In genomic region chr1:19582318-19582717, GRCh38 we compare ENCODE assay signal across 8 cellular contexts.
DNase-seq lines count a peak whose midpoint lies in the region; ATAC-seq and TF ChIP-seq lines count a peak whose summit lies in the region.

No MANE protein-coding gene starts in this region.

- no peak overlapping the region for H3K4me3 Mint-ChIP-seq in activated naive CD4-positive, alpha-beta T cell treated with anti-CD3 and anti-CD28 coated beads for 36 hours

- no peaks in the 10 kb centered on the region for H3K36me3 Mint-ChIP-seq in activated naive CD4-positive, alpha-beta T cell treated with anti-CD3 and anti-CD28 coated beads for 36 hours (ENCODE audit: low read depth)

- TF ChIP-seq RAD21 in HCT116 (IDR thresholded peaks at IDR 0.05; ENCODE audit: low read depth) (peak; percentile 84), SK-N-SH (IDR thresholded peaks at IDR 0.05; ENCODE audit: low read length) (peak; percentile 61)

- CTCF ChIA-PET in BJ (lab: Yijun Ruan, JAX): interaction anchor here (0.6 to 1.9 kb wide), 13 partner anchors 9 to 241 kb away, joined by 3 to 6 read pairs (median 4); no protein-coding TSS in a partner anchor
- CTCF ChIA-PET in HCT116 (lab: Charles Lee): interaction anchor here (0.6 to 2.2 kb wide), 30 partner anchors 9 to 238 kb away, joined by 3 to 14 read pairs (median 4); a partner anchor contains a TSS
- CTCF ChIA-PET in SK-N-SH (lab: Yijun Ruan, JAX): interaction anchor here (0.5 to 1.9 kb wide), 21 partner anchors 10 to 428 kb away, joined by 3 to 15 read pairs (median 3); no protein-coding TSS in a partner anchor
- CTCF ChIA-PET in activated naive CD4-positive, alpha-beta T cell treated with anti-CD3 and anti-CD28 coated beads for 36 hours (lab: Charles Lee): interaction anchor here (0.6 to 4.0 kb wide), 32 partner anchors 9 to 325 kb away, joined by 3 to 26 read pairs (median 4); no protein-coding TSS in a partner anchor

- H3K4me3 ChIP-seq in BJ (ENCODE audit: low read depth, low read length) (no peak overlapping the region), HCT116 (replicated peaks in 1 of 2; ENCODE audit: low read depth in 1 of 2, low read length in 2 of 2) (no peak overlapping the region), SK-N-SH (ENCODE audit: low read depth in 2 of 2, low read length in 1 of 2) (no peak overlapping the region; a peak in 1 of 4 replicates), hepatocyte (no peak overlapping the region)

- ATAC-seq in HCT116 (peak; percentile 98), HG03045 (IDR thresholded peaks at IDR 0.05; ENCODE audit: unreplicated experiment) (no peak), HG02678 (IDR thresholded peaks at IDR 0.05; ENCODE audit: unreplicated experiment) (no peak)

- peaks cover 11% of the 10 kb centered on the region for H3K4me1 Mint-ChIP-seq in activated naive CD4-positive, alpha-beta T cell treated with anti-CD3 and anti-CD28 coated beads for 36 hours (ENCODE audit: low read depth)

- H3K79me2 ChIP-seq in HCT116 (ENCODE audit: insufficient read depth, low read length): no peaks in the 10 kb centered on the region
- H3K79me2 ChIP-seq in SK-N-SH (ENCODE audit: insufficient read depth): no peaks in the 10 kb centered on the region
- no peaks in the 10 kb centered on the region for H3K79me2 ChIP-seq in hepatocyte

- peak; percentile 60 for TF ChIP-seq CTCF in BJ (IDR thresholded peaks at IDR 0.05; ENCODE audit: insufficient read depth, low read depth, low read length)
- peak; percentile 72 to 91 (median 86) for TF ChIP-seq CTCF in HCT116 (IDR thresholded peaks at IDR 0.05 in 2 of 3, conservative IDR thresholded peaks at IDR 0.05 in 1 of 3; ENCODE audit: borderline replicate concordance in 1 of 3, insufficient read depth in 1 of 3, low read depth in 2 of 3, low read length in 2 of 3)
- peak; percentile 71 for TF ChIP-seq CTCF in SK-N-SH (IDR thresholded peaks at IDR 0.05)
- peak; percentile 55 for TF ChIP-seq CTCF in hepatocyte (IDR thresholded peaks at IDR 0.05; ENCODE audit: poor library complexity)

- H3F3A ChIP-seq in SK-N-SH (replicated peaks; ENCODE audit: insufficient read depth): no peaks in the 10 kb centered on the region

- BruUV-seq in HCT116 (replicated peaks; lab: Mats Ljungman, UMichigan): no TSS peak

- TF ChIP-seq EP300 in SK-N-SH (IDR thresholded peaks at IDR 0.05; ENCODE audit: borderline replicate concordance in 1 of 2, low read depth in 1 of 2, low read length in 1 of 2): no peak

- H3K27ac ChIP-seq in HCT116 (ENCODE audit: low read depth, low read length) (no peak overlapping the region), SK-N-SH (ENCODE audit: low read depth in 2 of 2, low read length in 1 of 2) (no peak overlapping the region), hepatocyte (no peak overlapping the region)

- H3K36me3 ChIP-seq in BJ (ENCODE audit: control insufficient read depth, insufficient read depth, low read length) (no peaks in the 10 kb centered on the region), HCT116 (ENCODE audit: control insufficient read depth in 1 of 2, insufficient read depth in 2 of 2, low read length in 2 of 2) (no peaks in the 10 kb centered on the region), SK-N-SH (replicated peaks in 1 of 2; ENCODE audit: control insufficient read depth in 1 of 2, insufficient read depth in 2 of 2, low read length in 1 of 2) (no peaks in the 10 kb centered on the region), hepatocyte (replicated peaks; ENCODE audit: insufficient read depth, low read depth) (no peaks in the 10 kb centered on the region)

- H4K20me1 ChIP-seq in HCT116 (ENCODE audit: insufficient read depth) (no peaks in the 10 kb centered on the region), SK-N-SH (ENCODE audit: insufficient read depth) (no peaks in the 10 kb centered on the region), hepatocyte (ENCODE audit: insufficient read depth, poor library complexity, severe bottlenecking) (no peaks in the 10 kb centered on the region)

- DNase-seq in BJ (ENCODE audit: low read depth) (no peak), HCT116 (ENCODE audit: low read depth, low spot score) (peak; percentile 60), SK-N-SH (peak; percentile 29), hepatocyte (ENCODE audit: low spot score) (peak; percentile 70)
- peak; percentile 89 for DNase-seq in activated naive CD4-positive, alpha-beta T cell treated with anti-CD3 and anti-CD28 coated beads for 36 hours
- peak; percentile 80 to 81 for DNase-seq in stimulated activated CD4-positive, alpha-beta T cell treated with anti-CD3 and anti-CD28 coated beads, Interleukin-2, amount 100 ng/mL, for 48 hours

- intact Hi-C loops in HCT116 (cut with micrococcal nuclease): loop anchor here (1.0 to 5.0 kb wide), 4 partner anchors 90 to 238 kb away; no protein-coding TSS in a partner anchor
- intact Hi-C loops in activated naive CD4-positive, alpha-beta T cell treated with anti-CD3 and anti-CD28 coated beads for 36 hours (cut with micrococcal nuclease): loop anchor here (1.0 to 5.0 kb wide), 5 partner anchors 70 to 241 kb away; no protein-coding TSS in a partner anchor

- H3K27me3 Mint-ChIP-seq in activated naive CD4-positive, alpha-beta T cell treated with anti-CD3 and anti-CD28 coated beads for 36 hours (ENCODE audit: low read depth): no peaks in the 10 kb centered on the region

- H3K9me3 ChIP-seq in HCT116 (ENCODE audit: control insufficient read depth in 1 of 2, insufficient read depth in 1 of 2, low read depth in 1 of 2, low read length in 2 of 2) (no peaks in the 10 kb centered on the region), SK-N-SH (no peaks in the 10 kb centered on the region), hepatocyte (ENCODE audit: low read depth) (no peaks in the 10 kb centered on the region)

- H3K9me2 ChIP-seq in HCT116 (ENCODE audit: insufficient read depth) (no peaks in the 10 kb centered on the region), SK-N-SH (no peaks in the 10 kb centered on the region), hepatocyte (replicated peaks; ENCODE audit: insufficient read depth) (no peaks in the 10 kb centered on the region)

- H3K27ac Mint-ChIP-seq in activated naive CD4-positive, alpha-beta T cell treated with anti-CD3 and anti-CD28 coated beads for 36 hours: no peak overlapping the region

- H3K9me3 Mint-ChIP-seq in activated naive CD4-positive, alpha-beta T cell treated with anti-CD3 and anti-CD28 coated beads for 36 hours: no peaks in the 10 kb centered on the region

- H3K9ac ChIP-seq in HCT116 (ENCODE audit: low read length): no peak overlapping the region
- H3K9ac ChIP-seq in SK-N-SH: no peak overlapping the region

- H3K27me3 ChIP-seq in BJ (ENCODE audit: control insufficient read depth, insufficient read depth, low read length) (no peaks in the 10 kb centered on the region), HCT116 (ENCODE audit: insufficient read depth, low read length) (no peaks in the 10 kb centered on the region), SK-N-SH (ENCODE audit: insufficient read depth) (no peaks in the 10 kb centered on the region), hepatocyte (no peaks in the 10 kb centered on the region)

- 26% methylated on average over 3 of the region's 4 CpGs for WGBS in SK-N-SH (ENCODE audit: low lambda C conversion rate)
- WGBS in hepatocyte (ENCODE audit: low lambda C conversion rate, missing lambda C conversion rate): 21% methylated on average over 4 of the region's 4 CpGs

- TF ChIP-seq POLR2A in HCT116 (IDR thresholded peaks at IDR 0.05; ENCODE audit: borderline replicate concordance, extremely low read depth, insufficient read depth, insufficient read length): no peak

- RAD21 ChIA-PET in HCT116 (lab: Charles Lee; ENCODE audit: low non-redundant PET in 1 of 2, low total read pairs in 2 of 2, uncharacterized antibody in 2 of 2, unreplicated experiment in 2 of 2): interaction anchor here in 1 of 2 experiments (0.7 to 1.3 kb wide), 3 partner anchors 94 to 191 kb away, joined by 3 to 4 read pairs (median 3); no protein-coding TSS in a partner anchor

- H2AFZ ChIP-seq in HCT116 (ENCODE audit: low read depth, low read length, poor library complexity, severe bottlenecking) (no peak overlapping the region), SK-N-SH (ENCODE audit: low read depth) (no peak overlapping the region), hepatocyte (no peak overlapping the region)

- POLR2A ChIA-PET in BJ (lab: Charles Lee): no interaction called here
- POLR2A ChIA-PET in HCT116 (lab: Charles Lee): no interaction called here
- POLR2A ChIA-PET in SK-N-SH (lab: Yijun Ruan, JAX): no interaction called here

- H3K4me1 ChIP-seq in HCT116 (ENCODE audit: control insufficient read depth in 1 of 2, insufficient read depth in 2 of 2, low read length in 2 of 2) (peaks cover 0 to 6% of the 10 kb centered on the region in 2 experiments; a peak in 1 of 4 replicates), SK-N-SH (ENCODE audit: control insufficient read depth in 1 of 2, insufficient read depth in 2 of 2, low read depth in 1 of 2, low read length in 1 of 2) (no peaks in the 10 kb centered on the region), hepatocyte (ENCODE audit: insufficient read depth) (no peaks in the 10 kb centered on the region)

- no peak overlapping the region for H3K4me2 ChIP-seq in HCT116 (ENCODE audit: low read length)
- no peak overlapping the region for H3K4me2 ChIP-seq in SK-N-SH
- no peak overlapping the region for H3K4me2 ChIP-seq in hepatocyte

TF ChIP-seq in HCT116, 20 proteins besides CTCF, POLR2A, EP300 and RAD21 (continues in another document):
- TF ChIP-seq EZH2phosphoT487 (IDR thresholded peaks at IDR 0.05; ENCODE audit: borderline replicate concordance): no peak
- no peak for TF ChIP-seq POLR2AphosphoS5 (IDR thresholded peaks at IDR 0.05; ENCODE audit: low read depth, low read length)
- no peak for TF ChIP-seq SP1 (IDR thresholded peaks at IDR 0.05; ENCODE audit: low read depth)
- TF ChIP-seq ZNF274 (IDR thresholded peaks at IDR 0.05; ENCODE audit: low read depth, low read length): no peak

TF ChIP-seq in SK-N-SH, 30 proteins besides CTCF, POLR2A, EP300 and RAD21:
- TF ChIP-seq SMC3 (IDR thresholded peaks at IDR 0.05; ENCODE audit: low read depth, low read length): peak; percentile 61
- TF ChIP-seq RXRA (IDR thresholded peaks at IDR 0.05; ENCODE audit: borderline replicate concordance, low read depth): no peak
TF ChIP-seq in SK-N-SH: peak in this region for 1.
